ENCODE assay signal across 33 cellular contexts in the genomic region with DNA sequence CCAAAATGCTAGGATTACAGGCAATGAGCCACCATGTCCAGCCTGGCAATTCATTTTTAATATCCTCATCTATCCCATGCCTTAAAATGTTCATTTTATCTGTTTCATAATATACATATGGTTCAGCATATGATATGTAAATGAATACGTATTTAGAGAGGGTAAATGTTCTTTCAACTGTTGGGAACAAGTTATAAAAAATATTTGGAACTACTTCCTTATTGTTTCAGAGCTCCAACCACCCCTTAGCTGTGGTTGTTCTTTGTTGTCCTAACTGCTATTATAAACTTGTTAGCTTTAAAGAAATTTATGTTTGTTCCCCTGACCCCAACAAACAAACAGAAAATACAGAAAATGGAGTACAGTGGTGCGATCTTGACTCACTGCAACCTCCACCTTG.
"Had no signal": no experiment of that assay in that cellular context is flagged by ENCODE, and none has a peak within 500 bp of the region (broad histone marks: within the 10 kb centered on the region; RNA-seq: fewer than 3 reads in every experiment).

No MANE protein-coding gene starts in this region.

- H3K4me3 ChIP-seq: MG63 had no signal

- H3K36me3 ChIP-seq: MG63 had no signal

- DNase-seq: Karpas-422, Kasumi-1, MG63, MM.1S, MV-4-11, NCI-H1048, NCI-H1092, NCI-H1092 treated with DMSO at 0.1 percent for 48 hours, NCI-H1105, NCI-H1105 treated with DMSO at 0.1 percent for 48 hours, NCI-H1417, NCI-H1417 treated with DMSO at 0.1 percent for 48 hours, NCI-H1436, NCI-H1436 treated with DMSO at 0.1 percent for 48 hours, NCI-H146, NCI-H1694, NCI-H1694 treated with DMSO at 0.1 percent for 48 hours, NCI-H187, NCI-H187 treated with DMSO at 0.1 percent for 48 hours, NCI-H1930, NCI-H2029, NCI-H2029 treated with DMSO at 0.1 percent for 48 hours, NCI-H2081, NCI-H2081 treated with DMSO at 0.1 percent for 48 hours, NCI-H2107, NCI-H2171, NCI-H2171 treated with DMSO at 0.1 percent for 48 hours, NCI-H2227 treated with DMSO at 0.1 percent for 48 hours, NCI-H226, NCI-H345, NCI-H446, NCI-H446 treated with DMSO at 0.1 percent for 48 hours, NCI-H510A had no signal
